In genomic region chr1:44594353-44594752, GRCh38 we compare ENCODE assay signal across 7 cellular contexts.
"Had no signal": no experiment of that assay in that cellular context is flagged by ENCODE, and none has a peak within 500 bp of the region (broad histone marks: within the 10 kb centered on the region; RNA-seq: fewer than 3 reads in every experiment).

No MANE protein-coding gene starts in this region.

- DNase-seq: amniotic stem cell, esophagus squamous epithelium had no signal

- H3K4me3 ChIP-seq: esophagus squamous epithelium, gastrocnemius medialis, prostate gland, smooth muscle cell, thoracic aorta had no signal

- H3K36me3 ChIP-seq: esophagus squamous epithelium, gastrocnemius medialis, prostate gland, thoracic aorta had no signal

- H3K9me3 ChIP-seq: esophagus squamous epithelium, gastrocnemius medialis, prostate gland, thoracic aorta had no signal

- H3K27ac ChIP-seq: epithelial cell of prostate, esophagus squamous epithelium, gastrocnemius medialis, prostate gland, thoracic aorta had no signal

- H3K4me1 ChIP-seq: gastrocnemius medialis, prostate gland had no signal

- H3K4me2 ChIP-seq: smooth muscle cell had no signal
